In genomic region chrX:13755254-13755653, GRCh38 we compare ENCODE assay signal across 18 cellular contexts. TPM values are rescaled to one million over a fixed set of nuclear protein-coding genes. Genes with fewer than 3 reads are reported as not detected.
A peak's percentile ranks its signal among the peaks of the same experiment; 100 is the strongest.
DNase-seq lines count a peak whose midpoint lies in the region; TF ChIP-seq lines count a peak whose summit lies in the region.
"Had no signal": no experiment of that assay in that cellular context is flagged by ENCODE, and none has a peak within 500 bp of the region (broad histone marks: within the 10 kb centered on the region; RNA-seq: fewer than 3 reads in every experiment).

No MANE protein-coding gene starts in this region.

- H3K9me3 ChIP-seq in Caco-2 = no peaks in the 10 kb centered on the region
- H3K9me3 ChIP-seq: BE2C, spleen, upper lobe of left lung had no signal

- H2AK5ac ChIP-seq in mesendoderm (ENCODE audit: low read length) = no peak overlapping the region

- H3K4me1 Mint-ChIP-seq in Caco-2 (ENCODE audit: low read depth, unreplicated experiment) = peaks cover 9% of the 10 kb centered on the region

- no peaks in the 10 kb centered on the region for H3K27me3 Mint-ChIP-seq in Caco-2 (ENCODE audit: insufficient read depth, unreplicated experiment)
- H3K27me3 Mint-ChIP-seq: activated CD4-positive, alpha-beta T cell treated with anti-CD3 and anti-CD28 coated beads for 36 hours had no signal

- H3K4me1 ChIP-seq in Caco-2 = peaks cover 35% of the 10 kb centered on the region
- no peaks in the 10 kb centered on the region for H3K4me1 ChIP-seq in mesendoderm (ENCODE audit: control insufficient read depth, low read depth, low read length)
- H3K4me1 ChIP-seq: BE2C had no signal

- WGBS in mesendoderm (ENCODE audit: extremely low coverage, insufficient coverage, low lambda C conversion rate) = no CpG with 5 or more reads among the region's 1 CpG

- H3K27me3 ChIP-seq in Caco-2 (replicated peaks; ENCODE audit: control insufficient read depth, insufficient read depth, low read length) (no peaks in the 10 kb centered on the region), mesendoderm (ENCODE audit: insufficient read depth, low read length, poor library complexity) (no peaks in the 10 kb centered on the region)
- H3K27me3 ChIP-seq: BE2C, spleen, upper lobe of left lung had no signal

- no peak overlapping the region for H3K27ac Mint-ChIP-seq in Caco-2 (ENCODE audit: unreplicated experiment)

- no peak overlapping the region for H2BK5ac ChIP-seq in mesendoderm (ENCODE audit: low read length)

- H4K5ac ChIP-seq in mesendoderm (ENCODE audit: low read length) = no peak overlapping the region

- H3K4me2 ChIP-seq in mesendoderm (ENCODE audit: low read length) = no peak overlapping the region

- BruUV-seq in Caco-2 (replicated peaks; lab: Mats Ljungman, UMichigan) = no TSS peak

- POLR2A ChIA-PET in Caco-2 (lab: Charles Lee) = interaction anchor here (2.2 kb wide), 1 partner anchor 21 kb away, joined by 9 read pairs; the partner anchor contains the start of genes OFD1 and TRAPPC2

- H2BK15ac ChIP-seq in mesendoderm (replicated peaks; ENCODE audit: low read depth) = no peak overlapping the region

- no peak overlapping the region for H3K18ac ChIP-seq in mesendoderm (ENCODE audit: low read length)

- CTCF ChIA-PET in Caco-2 (lab: Charles Lee) = interaction anchor here (0.5 to 0.8 kb wide), 2 partner anchors 147 to 267 kb away, joined by 3 read pairs; no protein-coding TSS in a partner anchor

- TF ChIP-seq CTCF in Caco-2 (IDR thresholded peaks at IDR 0.05; ENCODE audit: insufficient read depth in 1 of 2, low read depth in 1 of 2, low read length in 1 of 2, severe bottlenecking in 1 of 2, unreplicated experiment in 1 of 2) (no peak), NB4 (IDR thresholded peaks at IDR 0.05; ENCODE audit: low read depth, low read length) (no peak)

- H3K36me3 Mint-ChIP-seq in Caco-2 (ENCODE audit: insufficient read depth, unreplicated experiment) = peaks cover 37% of the 10 kb centered on the region

- H2BK120ac ChIP-seq in mesendoderm (ENCODE audit: low read depth, low read length) = no peak overlapping the region

- H3K9me3 Mint-ChIP-seq in Caco-2 (ENCODE audit: unreplicated experiment) = no peaks in the 10 kb centered on the region

- H3K36me3 ChIP-seq in Caco-2 (ENCODE audit: control insufficient read depth, insufficient read depth, low read length) (no peaks in the 10 kb centered on the region), mesendoderm (ENCODE audit: control insufficient read depth, insufficient read depth, low read length) (no peaks in the 10 kb centered on the region)

- peak; percentile 36 for DNase-seq in NOMO-1 treated with dmso at 0.1 percent for 144 hours (lab: John Stamatoyannopoulos, UW; ENCODE audit: unreplicated experiment)
- DNase-seq in NOMO-1 treated with DMSO at 0.1 percent for 48 hours (lab: John Stamatoyannopoulos, UW; ENCODE audit: unreplicated experiment) = no peak
- peak in 1 of 2 experiments; percentile 14 for DNase-seq in Caco-2
- peak; percentile 51 for DNase-seq in NB4 (ENCODE audit: low read depth)
- DNase-seq in mesendoderm = peak; percentile 47
- DNase-seq in activated gamma-delta T cell (lab: John Stamatoyannopoulos, UW) = no peak
- DNase-seq in NCI-H774 (lab: John Stamatoyannopoulos, UW) = no peak
- DNase-seq in NCI-H1105 treated with DMSO at 0.1 percent for 48 hours (lab: John Stamatoyannopoulos, UW) = no peak
- DNase-seq: activated CD4-positive, alpha-beta T cell treated with anti-CD3 and anti-CD28 coated beads for 36 hours; activated T-cell treated with anti-CD3 and anti-CD28 coated beads for 4 hours; BE2C; cerebellar nuclear complex; DMS53; hippocampal formation; NCI-H524; spleen; upper lobe of left lung had no signal

- no peak for TF ChIP-seq POLR2A in NB4 (IDR thresholded peaks at IDR 0.05; ENCODE audit: extremely low read depth, insufficient read length)

- no peak overlapping the region for H3K27ac ChIP-seq in mesendoderm (ENCODE audit: low read depth, low read length)
- H3K27ac ChIP-seq: 22Rv1, upper lobe of left lung had no signal

- H3K4me3 Mint-ChIP-seq in Caco-2 (ENCODE audit: unreplicated experiment) = peak overlapping the region; percentile 29
- H3K4me3 Mint-ChIP-seq: activated CD4-positive, alpha-beta T cell treated with anti-CD3 and anti-CD28 coated beads for 36 hours had no signal

- H3K4me3 ChIP-seq in Caco-2 (ENCODE audit: low read depth, low read length) = no peak overlapping the region
- H3K4me3 ChIP-seq in NB4 (ENCODE audit: low read depth, low read length) = no peak overlapping the region
- H3K4me3 ChIP-seq in mesendoderm (ENCODE audit: low read length) = no peak overlapping the region
- H3K4me3 ChIP-seq: spleen, upper lobe of left lung had no signal

- no peak overlapping the region for H3K56ac ChIP-seq in mesendoderm (ENCODE audit: low read length)

- intact Hi-C loops in Caco-2 (cut with micrococcal nuclease; ENCODE audit: unreplicated experiment) = no loop called here

- H4K8ac ChIP-seq in mesendoderm (ENCODE audit: low read depth, low read length) = no peak overlapping the region

- no peaks in the 10 kb centered on the region for H3K79me1 ChIP-seq in mesendoderm (ENCODE audit: low read length)

- no peak overlapping the region for H3K4ac ChIP-seq in mesendoderm (ENCODE audit: low read depth, low read length)

- no peaks in the 10 kb centered on the region for H3K79me2 ChIP-seq in mesendoderm (ENCODE audit: control insufficient read depth, insufficient read depth, low read length)

- H3K9ac ChIP-seq in mesendoderm (ENCODE audit: low read length) = no peak overlapping the region

- H3K23ac ChIP-seq in mesendoderm (ENCODE audit: low read length) = no peak overlapping the region

RNA-seq across cellular contexts. Expression of gene OFD1, which starts 20.7 kb away (rescaled TPM):
- total RNA-seq in Caco-2 (2022) = 33.9 and 34.0 TPM in 2 replicates
- 21.3 TPM for polyA plus RNA-seq in mesendoderm (2013, experiment 1 of 2)
- polyA plus RNA-seq in mesendoderm (2013, experiment 2 of 2) = 21.7 TPM

RNA-seq across cellular contexts. Expression of gene TRAPPC2, which starts 20.8 kb away (rescaled TPM):
- total RNA-seq in Caco-2 (2022) = 19.3 and 19.4 TPM in 2 replicates
- polyA plus RNA-seq in mesendoderm (2013, experiment 1 of 2) = 5.9 TPM
- polyA plus RNA-seq in mesendoderm (2013, experiment 2 of 2) = 5.5 TPM

Comparison
In these comparisons a context has a peak if more than half of its experiments do, and no peak if none do; other contexts are left out.
1. DNase-seq: peak in NOMO-1 treated with dmso at 0.1 percent for 144 hours (single experiment), NB4 (single experiment) and mesendoderm (single experiment); none in NOMO-1 treated with DMSO at 0.1 percent for 48 hours (single experiment), activated gamma-delta T cell (single experiment), NCI-H774 (single experiment) and NCI-H1105 treated with DMSO at 0.1 percent for 48 hours (single experiment).